Comparison of ENCODE assay signal across 9 cellular contexts in the genomic region with DNA sequence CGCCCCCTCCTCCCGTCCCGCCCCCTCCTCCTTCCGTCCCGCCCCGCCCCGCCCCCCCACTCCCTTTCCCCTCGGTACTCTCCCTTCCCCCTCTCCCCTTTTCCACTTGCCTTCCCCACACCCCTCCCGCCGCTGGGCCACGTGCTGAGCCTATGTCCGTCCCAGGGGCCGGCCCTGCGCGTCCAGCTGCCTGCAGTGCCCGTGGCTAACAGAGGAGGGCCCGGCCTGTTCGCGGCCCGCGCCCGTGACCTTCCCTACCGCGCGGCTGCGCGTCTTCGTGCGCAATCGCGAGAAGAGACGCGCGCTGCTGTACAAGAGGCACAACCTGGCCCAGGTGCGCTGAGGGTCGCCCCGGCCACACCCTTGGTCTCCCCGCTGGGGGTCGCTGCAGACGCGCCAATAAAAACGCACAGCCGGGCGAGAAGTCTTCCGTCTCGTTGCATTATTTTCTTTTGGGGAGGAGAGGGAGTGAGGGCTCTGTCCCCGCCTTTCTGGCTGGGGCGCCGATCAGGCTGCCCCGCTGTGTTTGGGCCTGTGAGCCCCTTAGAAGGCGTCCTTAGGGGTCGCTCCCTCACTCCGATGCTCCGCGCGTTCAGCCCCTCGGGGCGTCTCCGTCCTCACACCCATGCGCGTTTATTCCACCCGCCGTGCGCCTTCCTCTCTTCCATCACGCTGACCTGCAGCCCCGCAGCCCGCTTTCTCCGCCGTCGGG. TPM values are rescaled to one million over a fixed set of nuclear protein-coding genes. Genes with fewer than 3 reads are reported as not detected.
DNase-seq lines count a peak whose midpoint lies in the region; ATAC-seq and TF ChIP-seq lines count a peak whose summit lies in the region.
"Had no signal": no experiment of that assay in that cellular context is flagged by ENCODE, and none has a peak within 500 bp of the region (broad histone marks: within the 10 kb centered on the region; RNA-seq: fewer than 3 reads in every experiment).

No MANE protein-coding gene starts in this region.

- H3K27me3 Mint-ChIP-seq in activated CD8-positive, alpha-beta memory T cell treated with anti-CD3 and anti-CD28 coated beads, Interleukin-2, amount 10 ng/mL, durations not matched to agents 7 days and 5 days, result peaks cover 34% of the 10 kb centered on the region
- peaks cover 14% of the 10 kb centered on the region for H3K27me3 Mint-ChIP-seq in endothelial cell (ENCODE audit: unreplicated experiment)

- no peaks in the 10 kb centered on the region for H3K9me3 ChIP-seq in mesodermal cell (ENCODE audit: control insufficient read depth, low read length)

- peak; percentile 68 for ATAC-seq in activated CD8-positive, alpha-beta memory T cell treated with anti-CD3 and anti-CD28 coated beads, Interleukin-2, amount 10 ng/mL, durations not matched to agents 7 days and 5 days
- no peak for ATAC-seq in HG03521 (IDR thresholded peaks at IDR 0.05; ENCODE audit: unreplicated experiment)
- no peak for ATAC-seq in HG03378 (IDR thresholded peaks at IDR 0.05; ENCODE audit: unreplicated experiment)

- H3K36me3 Mint-ChIP-seq in activated CD8-positive, alpha-beta memory T cell treated with anti-CD3 and anti-CD28 coated beads, Interleukin-2, amount 10 ng/mL, durations not matched to agents 7 days and 5 days, result no peaks in the 10 kb centered on the region
- no peaks in the 10 kb centered on the region for H3K36me3 Mint-ChIP-seq in endothelial cell (ENCODE audit: low read depth, unreplicated experiment)

- 0 to 1% methylated on average over 50 to 56 of the region's 70 CpGs for WGBS in mesodermal cell (ENCODE audit: insufficient coverage in 2 of 2), 2 experiments

- H3K9me3 Mint-ChIP-seq in activated CD8-positive, alpha-beta memory T cell treated with anti-CD3 and anti-CD28 coated beads, Interleukin-2, amount 10 ng/mL, durations not matched to agents 7 days and 5 days (ENCODE audit: low read depth), result no peaks in the 10 kb centered on the region
- no peaks in the 10 kb centered on the region for H3K9me3 Mint-ChIP-seq in endothelial cell (ENCODE audit: unreplicated experiment)

- DNase-seq in NCI-H345 treated with DMSO at 0.1 percent for 48 hours (lab: John Stamatoyannopoulos, UW; ENCODE audit: unreplicated experiment), result peak; percentile 58
- DNase-seq in activated CD8-positive, alpha-beta memory T cell treated with anti-CD3 and anti-CD28 coated beads, Interleukin-2, amount 10 ng/mL, durations not matched to agents 7 days and 5 days, result peak; percentile 76
- DNase-seq in endothelial cell (ENCODE audit: low spot score), result peak; percentile 60
- DNase-seq in stimulated activated CD8-positive, alpha-beta memory T cell treated with anti-CD3 and anti-CD28 coated beads, Interleukin-15, amount 100 ng/mL, for 1 hour (ENCODE audit: low read depth), result peak; percentile 11

- TF ChIP-seq CTCF in GM12875 (IDR thresholded peaks at IDR 0.05; ENCODE audit: borderline replicate concordance, insufficient read depth, low read depth, low read length) (peak; percentile 36; the same call in 1 of the 2 replicates), endothelial cell (IDR thresholded peaks at IDR 0.05; ENCODE audit: unreplicated experiment) (peak; percentile 76)

- no peaks in the 10 kb centered on the region for H3K36me3 ChIP-seq in mesodermal cell (ENCODE audit: control insufficient read depth, insufficient read depth, low read length)

- CTCF ChIA-PET in activated CD8-positive, alpha-beta memory T cell treated with anti-CD3 and anti-CD28 coated beads, Interleukin-2, amount 10 ng/mL, durations not matched to agents 7 days and 5 days (lab: Charles Lee), result interaction anchor here (1.0 to 1.4 kb wide), 3 partner anchors 45 to 212 kb away, joined by 3 to 4 read pairs (median 3); no protein-coding TSS in a partner anchor

- peak overlapping the region; percentile 74 for H3K4me3 Mint-ChIP-seq in activated CD8-positive, alpha-beta memory T cell treated with anti-CD3 and anti-CD28 coated beads, Interleukin-2, amount 10 ng/mL, durations not matched to agents 7 days and 5 days
- H3K4me3 Mint-ChIP-seq in endothelial cell (ENCODE audit: unreplicated experiment), result peak overlapping the region; percentile 88

- H3K4me1 Mint-ChIP-seq in activated CD8-positive, alpha-beta memory T cell treated with anti-CD3 and anti-CD28 coated beads, Interleukin-2, amount 10 ng/mL, durations not matched to agents 7 days and 5 days, result peaks cover 7% of the 10 kb centered on the region
- H3K4me1 Mint-ChIP-seq in endothelial cell (ENCODE audit: unreplicated experiment), result peaks cover 3% of the 10 kb centered on the region

- H3K4me1 ChIP-seq in mesodermal cell (ENCODE audit: control insufficient read depth, insufficient read depth, low read length, poor library complexity, severe bottlenecking), result no peaks in the 10 kb centered on the region

- H3K4me3 ChIP-seq in GM12875 (ENCODE audit: low read depth, low read length) (no peak overlapping the region), mesodermal cell (ENCODE audit: extremely low read depth, insufficient read depth, low read length, poor library complexity, severe bottlenecking) (peak overlapping the region; percentile 50)

- no peak overlapping the region for H3K27ac Mint-ChIP-seq in activated CD8-positive, alpha-beta memory T cell treated with anti-CD3 and anti-CD28 coated beads, Interleukin-2, amount 10 ng/mL, durations not matched to agents 7 days and 5 days
- H3K27ac Mint-ChIP-seq in endothelial cell (ENCODE audit: unreplicated experiment), result no peak overlapping the region

- no peak overlapping the region for H3K27ac ChIP-seq in mesodermal cell (ENCODE audit: low read depth, low read length, severe bottlenecking)
- H3K27ac ChIP-seq: epithelial cell of prostate had no signal

RNA-seq across cellular contexts. Expression of a gene that starts 28.0 kb away (rescaled TPM):
- total RNA-seq in activated CD8-positive, alpha-beta memory T cell treated with anti-CD3 and anti-CD28 coated beads, Interleukin-2, amount 10 ng/mL, durations not matched to agents 7 days and 5 days, result 10 to 100 TPM; 65.1 to 66.1 TPM
- 39.9 TPM for total RNA-seq in endothelial cell (ENCODE audit: unreplicated experiment)
- 19.8 TPM for polyA plus RNA-seq in mesodermal cell (2013, experiment 1 of 2)
- 16.2 TPM for polyA plus RNA-seq in mesodermal cell (2013, experiment 2 of 2)

RNA-seq across cellular contexts. Expression of a gene that starts 38.1 kb away (rescaled TPM):
- 1 to 10 TPM; 2.6 to 2.8 TPM for total RNA-seq in activated CD8-positive, alpha-beta memory T cell treated with anti-CD3 and anti-CD28 coated beads, Interleukin-2, amount 10 ng/mL, durations not matched to agents 7 days and 5 days
- 2.3 TPM for total RNA-seq in endothelial cell (ENCODE audit: unreplicated experiment)
- polyA plus RNA-seq in mesodermal cell (2013, experiment 1 of 2), result 3.3 TPM
- polyA plus RNA-seq in mesodermal cell (2013, experiment 2 of 2), result 3.7 TPM

Comparison
In these comparisons a context has a peak if more than half of its experiments do, and no peak if none do; other contexts are left out.
1. DNase-seq: peak in every context shown above with its lines; median percentile 76 in activated CD8-positive, alpha-beta memory T cell treated with anti-CD3 and anti-CD28 coated beads, Interleukin-2, amount 10 ng/mL, durations not matched to agents 7 days and 5 days; 60 in endothelial cell; 58 in NCI-H345 treated with DMSO at 0.1 percent for 48 hours; 11 in stimulated activated CD8-positive, alpha-beta memory T cell treated with anti-CD3 and anti-CD28 coated beads, Interleukin-15, amount 100 ng/mL, for 1 hour.